Comparison of ENCODE assay signal across 9 cellular contexts in the genomic region with DNA sequence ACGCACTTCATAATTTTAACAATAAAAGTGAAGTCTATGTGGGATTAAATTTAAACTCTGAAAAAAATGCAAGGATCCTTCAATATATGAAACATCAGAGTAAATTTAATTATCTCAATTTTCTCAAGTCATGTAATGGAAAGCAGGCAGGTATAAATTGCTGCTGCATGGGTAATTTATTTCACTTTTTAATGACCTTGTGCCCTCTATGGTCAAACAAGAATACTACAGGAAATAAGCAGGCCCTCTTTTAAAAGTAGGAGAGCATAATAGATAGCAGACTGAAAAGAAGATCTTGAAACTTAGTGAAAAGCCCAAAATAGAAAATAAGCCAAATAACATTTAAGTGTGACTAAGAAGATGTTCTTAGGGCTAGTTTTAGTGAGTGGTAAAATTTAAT. TPM values are rescaled to one million over a fixed set of nuclear protein-coding genes. Genes with fewer than 3 reads are reported as not detected.
DNase-seq lines count a peak whose midpoint lies in the region; ATAC-seq, FAIRE-seq and TF ChIP-seq lines count a peak whose summit lies in the region.
"Had no signal": no experiment of that assay in that cellular context is flagged by ENCODE, and none has a peak within 500 bp of the region (broad histone marks: within the 10 kb centered on the region; RNA-seq: fewer than 3 reads in every experiment).

No MANE protein-coding gene starts in this region.

- H3K4me3 ChIP-seq in Jurkat, Clone E6-1 (ENCODE audit: low read length), result no peak overlapping the region
- no peak overlapping the region for H3K4me3 ChIP-seq in astrocyte (ENCODE audit: insufficient read depth, low read depth, low read length)
- H3K4me3 ChIP-seq: BLaER1 had no signal

- H4K20me1 ChIP-seq in astrocyte (ENCODE audit: insufficient read depth, low read length), result no peaks in the 10 kb centered on the region
- H4K20me1 ChIP-seq: BLaER1 had no signal

- H3K79me2 ChIP-seq in astrocyte (ENCODE audit: insufficient read depth, low read length), result no peaks in the 10 kb centered on the region

- TF ChIP-seq CTCF in astrocyte (IDR thresholded peaks at IDR 0.05; ENCODE audit: insufficient read depth, low read depth, low read length) (peak; percentile 23), osteocyte (IDR thresholded peaks at IDR 0.05) (peak; percentile 33)

- H3K27me3 Mint-ChIP-seq in astrocyte (ENCODE audit: low read depth, unreplicated experiment) (peaks cover 4% of the 10 kb centered on the region), osteocyte (ENCODE audit: unreplicated experiment) (no peaks in the 10 kb centered on the region)

- no peaks in the 10 kb centered on the region for H3K4me1 ChIP-seq in astrocyte (ENCODE audit: insufficient read depth, low read length)
- H3K4me1 ChIP-seq: BLaER1 had no signal

- no peak overlapping the region for H3K27ac ChIP-seq in astrocyte (ENCODE audit: low read depth, low read length)
- H3K27ac ChIP-seq: BLaER1 had no signal

- H3K9me3 ChIP-seq in astrocyte (ENCODE audit: insufficient read depth, low read depth, low read length), result no peaks in the 10 kb centered on the region

- no peak overlapping the region for H3K9ac ChIP-seq in astrocyte (ENCODE audit: low read length)
- H3K9ac ChIP-seq: BLaER1 had no signal

- H3K36me3 ChIP-seq in astrocyte (ENCODE audit: insufficient read depth, low read length), result no peaks in the 10 kb centered on the region
- H3K36me3 ChIP-seq: BLaER1 had no signal

- H3K27me3 ChIP-seq in astrocyte (ENCODE audit: insufficient read depth, low read length), result no peaks in the 10 kb centered on the region
- H3K27me3 ChIP-seq: BLaER1 had no signal

- H3K9me3 Mint-ChIP-seq in astrocyte (ENCODE audit: unreplicated experiment) (peaks cover 2% of the 10 kb centered on the region), osteocyte (ENCODE audit: unreplicated experiment) (no peaks in the 10 kb centered on the region)

- no peak overlapping the region for H3K4me2 ChIP-seq in astrocyte (ENCODE audit: low read length)
- H3K4me2 ChIP-seq: BLaER1 had no signal

- DNase-seq in NCI-H1092 treated with DMSO at 0.1 percent for 48 hours (lab: John Stamatoyannopoulos, UW), result peak; percentile 0
- DNase-seq in NCI-H1092 (lab: John Stamatoyannopoulos, UW), result no peak
- DNase-seq in Jurkat, Clone E6-1 (ENCODE audit: low read depth, low spot score), result peak; percentile 14
- DNase-seq in astrocyte (ENCODE audit: low read depth), result no peak
- no peak for DNase-seq in osteocyte (ENCODE audit: extremely low spot score, unreplicated experiment)
- no peak for DNase-seq in OCI-M2 (lab: John Stamatoyannopoulos, UW; ENCODE audit: unreplicated experiment)

- H3K36me3 Mint-ChIP-seq in astrocyte (ENCODE audit: low read depth, unreplicated experiment), result no peaks in the 10 kb centered on the region
- H3K36me3 Mint-ChIP-seq in osteocyte (ENCODE audit: unreplicated experiment), result no peaks in the 10 kb centered on the region

- no peaks in the 10 kb centered on the region for H3K4me1 Mint-ChIP-seq in astrocyte (ENCODE audit: low read depth, unreplicated experiment)
- no peaks in the 10 kb centered on the region for H3K4me1 Mint-ChIP-seq in osteocyte (ENCODE audit: unreplicated experiment)

- no peak for FAIRE-seq in astrocyte (lab: Jason Lieb, UNC)

- ATAC-seq in HG02763 (IDR thresholded peaks at IDR 0.05; ENCODE audit: unreplicated experiment), result no peak
- no peak for ATAC-seq in GM19395 (IDR thresholded peaks at IDR 0.05; ENCODE audit: unreplicated experiment)

- no peak overlapping the region for H3K27ac Mint-ChIP-seq in astrocyte (ENCODE audit: unreplicated experiment)
- H3K27ac Mint-ChIP-seq in osteocyte (ENCODE audit: unreplicated experiment), result no peak overlapping the region

- H3K4me3 Mint-ChIP-seq in astrocyte (ENCODE audit: unreplicated experiment) (no peak overlapping the region), osteocyte (ENCODE audit: unreplicated experiment) (no peak overlapping the region)

- no peak overlapping the region for H2AFZ ChIP-seq in astrocyte (ENCODE audit: low read depth, low read length)

RNA-seq across cellular contexts. Expression of a gene that starts 22.9 kb away (rescaled TPM):
- polyA plus RNA-seq in Jurkat, Clone E6-1 (2012; ENCODE audit: insufficient read depth, insufficient read length), result 60.9 TPM
- total RNA-seq in astrocyte (44.8 and 48.4 TPM in 2 replicates), osteocyte (36.5 and 39.3 TPM in 2 replicates)

RNA-seq across cellular contexts. Expression of a gene that starts 47.5 kb away (rescaled TPM):
- 37.6 TPM for polyA plus RNA-seq in Jurkat, Clone E6-1 (2012; ENCODE audit: insufficient read depth, insufficient read length)
- total RNA-seq in astrocyte, result 28.1 and 31.8 TPM in 2 replicates
- total RNA-seq in osteocyte, result 32.2 and 33.3 TPM in 2 replicates

Comparison
In these comparisons a context has a peak if more than half of its experiments do, and no peak if none do; other contexts are left out.
1. DNase-seq: peak in NCI-H1092 treated with DMSO at 0.1 percent for 48 hours (single experiment) and Jurkat, Clone E6-1 (single experiment); none in NCI-H1092 (single experiment), astrocyte (single experiment), osteocyte (single experiment) and OCI-M2 (single experiment).